ENCODE assay signal across 17 cellular contexts in the genomic region with DNA sequence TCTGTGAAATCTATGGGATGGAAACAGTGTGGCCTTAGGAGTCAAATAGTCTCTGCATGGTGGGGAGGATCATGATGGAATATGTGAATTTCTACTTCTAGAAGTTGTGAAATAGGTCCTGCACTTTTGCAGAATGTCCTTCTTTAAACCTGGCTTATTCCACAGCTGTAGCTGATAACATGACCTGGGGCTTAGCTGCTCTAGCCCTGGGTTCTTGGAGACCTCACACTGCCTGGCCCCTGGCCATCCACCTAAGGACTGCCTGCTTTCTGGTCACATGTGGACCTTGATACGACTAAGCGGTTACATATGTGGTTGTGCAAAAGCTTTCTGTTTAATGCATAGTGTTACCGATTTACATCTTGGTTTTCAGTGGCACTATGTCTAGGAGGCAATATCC.
DNase-seq lines count a peak whose midpoint lies in the region; ATAC-seq, FAIRE-seq and TF ChIP-seq lines count a peak whose summit lies in the region.
"Had no signal": no experiment of that assay in that cellular context is flagged by ENCODE, and none has a peak within 500 bp of the region (broad histone marks: within the 10 kb centered on the region; RNA-seq: fewer than 3 reads in every experiment).

No MANE protein-coding gene starts in this region.

- no peak overlapping the region for H2AFZ ChIP-seq in OCI-LY7 (ENCODE audit: low read length)

- H3K36me3 ChIP-seq in OCI-LY7 (ENCODE audit: insufficient read depth, low read length): peaks cover 58% of the 10 kb centered on the region
- H3K36me3 ChIP-seq in pancreas: peaks cover 0 to 6% (median 0%) of the 10 kb centered on the region in 3 donors
- peaks cover 25% of the 10 kb centered on the region for H3K36me3 ChIP-seq in suprapubic skin

- H3K9me2 ChIP-seq in OCI-LY7 (ENCODE audit: insufficient read depth, low read length): no peaks in the 10 kb centered on the region

- TF ChIP-seq CTCF in HL-60 (IDR thresholded peaks at IDR 0.05; ENCODE audit: insufficient read depth, low read length) (no peak), OCI-LY7 (conservative IDR thresholded peaks at IDR 0.05; ENCODE audit: low read length) (no peak), pancreas (IDR thresholded peaks at IDR 0.05) (no peak), suprapubic skin (IDR thresholded peaks at IDR 0.05) (no peak)

- 54 to 56% methylated on average over 3 of the region's 3 CpGs for WGBS in pancreas, 2 donors
- 72% methylated on average over 3 of the region's 3 CpGs for WGBS in suprapubic skin

- H3K4me3 ChIP-seq in HL-60 (replicated peaks; ENCODE audit: insufficient read depth, low read length) (no peak overlapping the region), OCI-LY7 (ENCODE audit: low read depth, low read length, poor library complexity, severe bottlenecking) (no peak overlapping the region), pancreas (no peak overlapping the region), suprapubic skin (no peak overlapping the region)
- H3K4me3 ChIP-seq: lower lobe of right lung, sigmoid colon had no signal

- peaks cover 11% of the 10 kb centered on the region; the same call in 1 of the 2 replicates for H3K79me2 ChIP-seq in OCI-LY7 (ENCODE audit: insufficient read depth, low read depth, low read length)

- BruUV-seq in OCI-LY7 (replicated peaks; lab: Mats Ljungman, UMichigan): no TSS peak

- no peak for FAIRE-seq in pancreas (lab: Jason Lieb, UNC)
- FAIRE-seq: GM19239 had no signal

- ATAC-seq in pancreas: peak in 3 of 4 donors; percentile 46 to 57 (median 55)
- ATAC-seq: activated T-cell treated with anti-CD3 and anti-CD28 coated beads, Interleukin-2, amount 50 U/mL, for 4 hours; effector memory CD8-positive, alpha-beta T cell; lower lobe of right lung; T-cell had no signal

- H3K9me3 ChIP-seq in OCI-LY7 (ENCODE audit: low read length): no peaks in the 10 kb centered on the region
- no peaks in the 10 kb centered on the region for H3K9me3 ChIP-seq in pancreas
- H3K9me3 ChIP-seq in suprapubic skin: no peaks in the 10 kb centered on the region
- H3K9me3 ChIP-seq: lower lobe of right lung, sigmoid colon had no signal

- intact Hi-C loops in OCI-LY7 (cut with micrococcal nuclease; ENCODE audit: unreplicated experiment): loop anchor here (10.0 kb wide), 2 partner anchors 703 to 837 kb away; a partner anchor contains a TSS
- intact Hi-C loops in pancreas (cut with DNase I): loop anchor here in 1 of 3 donors (10.0 kb wide), 1 partner anchor 573 kb away; no protein-coding TSS in a partner anchor

- DNase-seq in HL-60 (ENCODE audit: low read depth in 1 of 2, low spot score in 1 of 2): peak in 1 of 2 experiments; percentile 34
- no peak for DNase-seq in OCI-LY7 (ENCODE audit: low spot score)
- peak; percentile 22 to 30 for DNase-seq in erythroblast (lab: John Stamatoyannopoulos, UW)
- DNase-seq in pancreas: peak in 3 of 6 donors; percentile 35 to 56 (median 38)
- no peak for DNase-seq in stimulated activated CD4-positive, alpha-beta T cell treated with anti-CD3 and anti-CD28 coated beads, Interleukin-15, amount 100 ng/mL, for 24 hours
- no peak for DNase-seq in suprapubic skin (ENCODE audit: low spot score in 2 of 2)
- DNase-seq in NK-92 treated with Interleukin-12 subunit alpha and Interleukin-12 subunit beta, amount 100 ng/mL, for 24 hours (lab: John Stamatoyannopoulos, UW): no peak
- DNase-seq: activated CD4-positive, alpha-beta T cell treated with anti-CD3 and anti-CD28 coated beads, Interleukin-2, amount 10 ng/mL, durations not matched to agents 24 days and 14 days; activated T-cell treated with anti-CD3 and anti-CD28 coated beads, Interleukin-2, amount 50 U/mL, for 4 hours; CD4-positive, alpha-beta T cell; effector memory CD8-positive, alpha-beta T cell; Kasumi-1; lower lobe of right lung; NCI-H2107; sigmoid colon; T-cell had no signal

- H3K4me2 ChIP-seq in OCI-LY7 (ENCODE audit: low read length): 0 out of 2 replicates have a peak overlapping the region, but pooled peaks have one; percentile 3

- H4K20me1 ChIP-seq in OCI-LY7 (ENCODE audit: insufficient read depth, low read length): no peaks in the 10 kb centered on the region

- H3K4me1 ChIP-seq in OCI-LY7 (ENCODE audit: insufficient read depth, low read length, poor library complexity, severe bottlenecking) (peaks cover 75% of the 10 kb centered on the region), pancreas (no peaks in the 10 kb centered on the region), suprapubic skin (peaks cover 48% of the 10 kb centered on the region)

- H3K27ac ChIP-seq in HL-60 (replicated peaks) (peak overlapping the region; percentile 65), OCI-LY7 (ENCODE audit: low read depth, low read length, poor library complexity, severe bottlenecking) (no peak overlapping the region), pancreas (no peak overlapping the region), suprapubic skin (no peak overlapping the region)
- H3K27ac ChIP-seq: lower lobe of right lung, sigmoid colon had no signal

- TF ChIP-seq EP300 in suprapubic skin (IDR thresholded peaks at IDR 0.05): no peak

- H3K27me3 ChIP-seq in HL-60 (ENCODE audit: insufficient read depth, poor library complexity, severe bottlenecking) (no peaks in the 10 kb centered on the region), pancreas (no peaks in the 10 kb centered on the region), suprapubic skin (no peaks in the 10 kb centered on the region)
- H3K27me3 ChIP-seq: sigmoid colon had no signal

- CTCF ChIA-PET in OCI-LY7 (lab: Charles Lee; ENCODE audit: unreplicated experiment): no interaction called here

- TF ChIP-seq POLR2A in erythroblast (IDR thresholded peaks at IDR 0.05; ENCODE audit: low read length) (no peak), suprapubic skin (IDR thresholded peaks at IDR 0.05) (no peak)

- POLR2A ChIA-PET in OCI-LY7 (lab: Charles Lee): interaction anchor here (1.3 to 1.4 kb wide), 2 partner anchors 141 to 181 kb away, joined by 3 read pairs; no protein-coding TSS in a partner anchor

Comparison
In these comparisons a context has a peak if more than half of its experiments do, and no peak if none do; other contexts are left out.
1. DNase-seq: peak in erythroblast (2 of 2); none in OCI-LY7 (single experiment), stimulated activated CD4-positive, alpha-beta T cell treated with anti-CD3 and anti-CD28 coated beads, Interleukin-15, amount 100 ng/mL, for 24 hours (single experiment), suprapubic skin (0 of 2) and NK-92 treated with Interleukin-12 subunit alpha and Interleukin-12 subunit beta, amount 100 ng/mL, for 24 hours (single experiment).